ENCODE assay signal across 1 cellular context in genomic region chr22:41197046-41197807, GRCh38.
TF ChIP-seq lines count a peak whose summit lies in the region.

No MANE protein-coding gene starts in this region.

TF ChIP-seq in HEK293, 187 proteins besides CTCF, POLR2A, EP300 and RAD21 (continued from another document and continues in another):
- no peak for TF ChIP-seq ZNF280C (tag by site-specific recombination; IDR thresholded peaks at IDR 0.05)
- no peak for TF ChIP-seq ZSCAN4 (tag by site-specific recombination; IDR thresholded peaks at IDR 0.05)
- TF ChIP-seq FEZF1 (tag by site-specific recombination; IDR thresholded peaks at IDR 0.05), result no peak
- no peak for TF ChIP-seq HOXA7 (CRISPR knock-in tag; IDR thresholded peaks at IDR 0.05; ENCODE audit: borderline replicate concordance)
- peak; percentile 31; the same call in 1 of the 2 replicates for TF ChIP-seq WT1 (tag by site-specific recombination; IDR thresholded peaks at IDR 0.05)
- no peak for TF ChIP-seq REPIN1 (tag by site-specific recombination; IDR thresholded peaks at IDR 0.05; ENCODE audit: low read depth)
- peak; percentile 92 for TF ChIP-seq ZBTB26 (tag by site-specific recombination; optimal IDR thresholded peaks at IDR 0.05)
- TF ChIP-seq ZNF510 (tag by site-specific recombination; IDR thresholded peaks at IDR 0.05; ENCODE audit: insufficient replicate concordance), result no peak
- no peak for TF ChIP-seq ZNF555 (tag by site-specific recombination; conservative IDR thresholded peaks at IDR 0.05)
- TF ChIP-seq ZNF274 (IDR thresholded peaks at IDR 0.05; ENCODE audit: low read length), result no peak
- no peak for TF ChIP-seq ZNF274 (tag by site-specific recombination; IDR thresholded peaks at IDR 0.05; ENCODE audit: borderline replicate concordance)
- no peak for TF ChIP-seq YY1 (tag by site-specific recombination; IDR thresholded peaks at IDR 0.05)
- TF ChIP-seq PRDM2 (tag by site-specific recombination; IDR thresholded peaks at IDR 0.05; ENCODE audit: borderline replicate concordance), result no peak
- no peak for TF ChIP-seq ZNF677 (tag by site-specific recombination; IDR thresholded peaks at IDR 0.05)
- no peak for TF ChIP-seq ZNF157 (tag by site-specific recombination; IDR thresholded peaks at IDR 0.05)
- no peak for TF ChIP-seq BCL6B (tag by site-specific recombination; IDR thresholded peaks at IDR 0.05)
- no peak for TF ChIP-seq ZBTB44 (tag by site-specific recombination; IDR thresholded peaks at IDR 0.05)
- TF ChIP-seq ZNF626 (tag by site-specific recombination; IDR thresholded peaks at IDR 0.05), result no peak
- peak; percentile 70 for TF ChIP-seq SP2 (tag by site-specific recombination; IDR thresholded peaks at IDR 0.05)
- peak; percentile 66; the same call in 1 of the 2 replicates for TF ChIP-seq ZFP37 (tag by site-specific recombination; IDR thresholded peaks at IDR 0.05)
- peak; percentile 93 for TF ChIP-seq ZIC2 (tag by site-specific recombination; IDR thresholded peaks at IDR 0.05)
- no peak for TF ChIP-seq MZF1 (tag by site-specific recombination; IDR thresholded peaks at IDR 0.05; ENCODE audit: borderline replicate concordance)
- TF ChIP-seq ZNF292 (tag by site-specific recombination; IDR thresholded peaks at IDR 0.05; ENCODE audit: borderline replicate concordance, low read depth), result no peak
- no peak for TF ChIP-seq ZNF26 (tag by site-specific recombination; IDR thresholded peaks at IDR 0.05)
- TF ChIP-seq GLI4 (tag by site-specific recombination; IDR thresholded peaks at IDR 0.05), result no peak
- no peak for TF ChIP-seq MYNN (tag by site-specific recombination; IDR thresholded peaks at IDR 0.05; ENCODE audit: borderline replicate concordance)
- TF ChIP-seq ZXDB (tag by site-specific recombination; IDR thresholded peaks at IDR 0.05), result peak; percentile 84
- TF ChIP-seq ZNF366 (tag by site-specific recombination; conservative IDR thresholded peaks at IDR 0.05), result no peak
- peak; percentile 63 for TF ChIP-seq ZNF341 (tag by site-specific recombination; IDR thresholded peaks at IDR 0.05; ENCODE audit: low read depth)
- TF ChIP-seq ZNF558 (tag by site-specific recombination; IDR thresholded peaks at IDR 0.05), result no peak
- TF ChIP-seq ZNF571 (tag by site-specific recombination; IDR thresholded peaks at IDR 0.05), result no peak
- TF ChIP-seq ZNF391 (tag by site-specific recombination; IDR thresholded peaks at IDR 0.05; ENCODE audit: borderline replicate concordance, low read depth), result peak; percentile 52; the same call in 1 of the 2 replicates
- TF ChIP-seq ZNF133 (tag by site-specific recombination; IDR thresholded peaks at IDR 0.05), result no peak
- no peak for TF ChIP-seq ZNF426 (tag by site-specific recombination; IDR thresholded peaks at IDR 0.05)
- TF ChIP-seq ZNF266 (tag by site-specific recombination; IDR thresholded peaks at IDR 0.05; ENCODE audit: low read depth), result no peak
- 0 out of 2 replicates have a peak, but pooled peaks have one; percentile 17 for TF ChIP-seq KLF16 (tag by site-specific recombination; IDR thresholded peaks at IDR 0.05)
- 0 out of 2 replicates have a peak, but pooled peaks have one; percentile 11 for TF ChIP-seq ZEB2 (tag by site-specific recombination; IDR thresholded peaks at IDR 0.05)
- TF ChIP-seq ZNF837 (tag by site-specific recombination; IDR thresholded peaks at IDR 0.05), result no peak
- no peak for TF ChIP-seq ZNF223 (tag by site-specific recombination; IDR thresholded peaks at IDR 0.05)
- TF ChIP-seq RBAK (tag by site-specific recombination; IDR thresholded peaks at IDR 0.05), result no peak
- TF ChIP-seq KLF10 (tag by site-specific recombination; IDR thresholded peaks at IDR 0.05), result no peak
- no peak for TF ChIP-seq ZNF548 (tag by site-specific recombination; IDR thresholded peaks at IDR 0.05)
- TF ChIP-seq ZNF704 (tag by site-specific recombination; IDR thresholded peaks at IDR 0.05), result no peak
- no peak for TF ChIP-seq ZBTB1 (tag by site-specific recombination; IDR thresholded peaks at IDR 0.05)
- TF ChIP-seq IKZF3 (tag by site-specific recombination; IDR thresholded peaks at IDR 0.05), result peak; percentile 90
- TF ChIP-seq ZNF664 (tag by site-specific recombination; IDR thresholded peaks at IDR 0.05), result no peak
- TF ChIP-seq ZNF600 (tag by site-specific recombination; IDR thresholded peaks at IDR 0.05), result peak; percentile 49
- TF ChIP-seq ZNF19 (tag by site-specific recombination; IDR thresholded peaks at IDR 0.05; ENCODE audit: low read depth), result no peak
- no peak for TF ChIP-seq ZNF580 (tag by site-specific recombination; IDR thresholded peaks at IDR 0.05)
- no peak for TF ChIP-seq KLF7 (tag by site-specific recombination; IDR thresholded peaks at IDR 0.05; ENCODE audit: borderline replicate concordance)
- TF ChIP-seq ZNF529 (tag by site-specific recombination; IDR thresholded peaks at IDR 0.05; ENCODE audit: insufficient replicate concordance), result no peak
